ENCODE assay signal across 17 cellular contexts in the genomic region with DNA sequence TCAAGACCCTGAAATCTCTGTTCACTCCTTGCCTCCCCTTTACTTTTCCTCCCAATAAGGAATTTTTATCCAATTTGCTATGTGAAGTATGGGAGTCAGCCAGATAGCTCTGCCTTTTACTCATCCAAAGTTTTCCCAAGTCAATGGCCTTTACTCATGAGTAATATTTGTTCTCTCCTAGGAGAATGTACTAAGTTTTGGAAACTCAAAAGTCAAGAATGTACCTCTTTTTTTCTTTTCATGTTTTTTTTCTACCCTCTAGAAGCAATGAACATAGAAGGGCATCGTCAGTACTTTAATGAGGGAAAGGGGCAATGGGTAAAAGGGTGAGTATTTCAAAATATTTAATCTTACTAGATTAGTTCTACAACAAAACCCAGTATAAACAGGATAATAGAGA.
DNase-seq lines count a peak whose midpoint lies in the region; ATAC-seq and TF ChIP-seq lines count a peak whose summit lies in the region.
"Had no signal": no experiment of that assay in that cellular context is flagged by ENCODE, and none has a peak within 500 bp of the region (broad histone marks: within the 10 kb centered on the region; RNA-seq: fewer than 3 reads in every experiment).

No MANE protein-coding gene starts in this region.

- H3K27me3 ChIP-seq in ascending aorta, result no peaks in the 10 kb centered on the region

- peaks cover 2% of the 10 kb centered on the region for H3K9me3 Mint-ChIP-seq in natural killer cell treated with Interleukin-12 subunit alpha and Interleukin-12 subunit beta and Interleukin-15 and Interleukin-18, amount 100 ng/mL, for 72 hours

- intact Hi-C loops in ascending aorta (cut with DNase I), result loop anchor here (10.0 kb wide), 1 partner anchor 152 kb away; no protein-coding TSS in a partner anchor

- no peaks in the 10 kb centered on the region for H3K36me3 ChIP-seq in ascending aorta

- DNase-seq in AG20443 (ENCODE audit: low spot score) (peak; percentile 65), ascending aorta (ENCODE audit: low spot score in 2 of 2) (no peak), kidney tubule cell (ENCODE audit: low spot score) (peak; percentile 55), NCI-H1092 (lab: John Stamatoyannopoulos, UW) (no peak), NCI-H146 (lab: John Stamatoyannopoulos, UW) (no peak)
- DNase-seq in natural killer cell treated with Interleukin-12 subunit alpha and Interleukin-12 subunit beta and Interleukin-15 and Interleukin-18, amount 100 ng/mL, for 72 hours (ENCODE audit: low spot score), result no peak
- DNase-seq: Caco-2, DMS153, EL, NCI-H1930, NCI-H2171, NCI-H446, NCI-H69, SIG-M5 had no signal

- no peaks in the 10 kb centered on the region for H3K9me3 ChIP-seq in ascending aorta
- H3K9me3 ChIP-seq: Caco-2 had no signal

- H3K4me3 ChIP-seq in ascending aorta, result no peak overlapping the region

- no peak for ATAC-seq in natural killer cell treated with Interleukin-12 subunit alpha and Interleukin-12 subunit beta and Interleukin-15 and Interleukin-18, amount 100 ng/mL, for 72 hours
- ATAC-seq in GM21423 (IDR thresholded peaks at IDR 0.05; ENCODE audit: unreplicated experiment), result no peak
- ATAC-seq: HCT116 had no signal

- H3K4me3 Mint-ChIP-seq in natural killer cell treated with Interleukin-12 subunit alpha and Interleukin-12 subunit beta and Interleukin-15 and Interleukin-18, amount 100 ng/mL, for 72 hours, result no peak overlapping the region

- H3K36me3 Mint-ChIP-seq in natural killer cell treated with Interleukin-12 subunit alpha and Interleukin-12 subunit beta and Interleukin-15 and Interleukin-18, amount 100 ng/mL, for 72 hours, result no peaks in the 10 kb centered on the region

- H3K4me1 ChIP-seq in ascending aorta, result peaks cover 4 to 6% of the 10 kb centered on the region in 2 donors
- H3K4me1 ChIP-seq: Caco-2 had no signal

- no peak overlapping the region for H3K27ac Mint-ChIP-seq in natural killer cell treated with Interleukin-12 subunit alpha and Interleukin-12 subunit beta and Interleukin-15 and Interleukin-18, amount 100 ng/mL, for 72 hours

- no peak for TF ChIP-seq CTCF in ascending aorta (IDR thresholded peaks at IDR 0.05)

- peak overlapping the region; percentile 57 to 72 for H3K27ac ChIP-seq in ascending aorta
- H3K27ac ChIP-seq: C4-2B had no signal

- H3K4me1 Mint-ChIP-seq in natural killer cell treated with Interleukin-12 subunit alpha and Interleukin-12 subunit beta and Interleukin-15 and Interleukin-18, amount 100 ng/mL, for 72 hours (ENCODE audit: low read depth in 2 of 2), result no peaks in the 10 kb centered on the region

- peaks cover 0 to 2% of the 10 kb centered on the region in 2 donors for H3K27me3 Mint-ChIP-seq in natural killer cell treated with Interleukin-12 subunit alpha and Interleukin-12 subunit beta and Interleukin-15 and Interleukin-18, amount 100 ng/mL, for 72 hours

Comparison
In these comparisons a context has a peak if more than half of its experiments do, and no peak if none do; other contexts are left out.
1. DNase-seq: peak in AG20443 (single experiment) and kidney tubule cell (single experiment); none in ascending aorta (0 of 2), NCI-H1092 (single experiment), natural killer cell treated with Interleukin-12 subunit alpha and Interleukin-12 subunit beta and Interleukin-15 and Interleukin-18, amount 100 ng/mL, for 72 hours (single experiment) and NCI-H146 (single experiment).